ENCODE assay signal across 10 cellular contexts in the genomic region with DNA sequence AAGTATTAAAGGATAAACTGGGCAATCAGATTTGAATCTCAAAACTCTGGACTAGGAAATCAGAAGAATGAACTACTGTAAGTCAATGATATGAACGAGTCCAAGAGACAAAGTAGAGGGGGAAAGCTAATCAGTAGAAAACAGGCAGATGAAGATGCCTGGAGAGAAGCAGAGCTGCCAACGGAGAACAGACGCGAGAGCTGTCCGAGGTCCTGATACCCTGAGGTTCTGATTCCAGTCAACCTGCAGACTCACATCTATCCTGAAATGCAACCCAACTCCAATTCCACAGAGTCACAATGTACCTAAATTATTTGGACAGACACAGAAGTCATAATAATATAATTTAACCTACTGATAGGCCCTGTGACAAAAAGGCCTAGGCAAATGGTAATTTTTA. TPM values are rescaled to one million over a fixed set of nuclear protein-coding genes. Genes with fewer than 3 reads are reported as not detected.
A peak's percentile ranks its signal among the peaks of the same experiment; 100 is the strongest.
DNase-seq lines count a peak whose midpoint lies in the region; ATAC-seq and TF ChIP-seq lines count a peak whose summit lies in the region.
"Had no signal": no experiment of that assay in that cellular context is flagged by ENCODE, and none has a peak within 500 bp of the region (broad histone marks: within the 10 kb centered on the region; RNA-seq: fewer than 3 reads in every experiment).

No MANE protein-coding gene starts in this region.

- H3K9me3 Mint-ChIP-seq in progenitor cell of endocrine pancreas (ENCODE audit: low read depth), result no peaks in the 10 kb centered on the region

- no peaks in the 10 kb centered on the region for H3K4me1 Mint-ChIP-seq in progenitor cell of endocrine pancreas (ENCODE audit: low read depth)
- H3K4me1 Mint-ChIP-seq: B cell had no signal

- peaks cover 3% of the 10 kb centered on the region for H3K27me3 Mint-ChIP-seq in progenitor cell of endocrine pancreas

- ATAC-seq in GM21528 (IDR thresholded peaks at IDR 0.05; ENCODE audit: low FRiP score, unreplicated experiment), result no peak

- no peak for TF ChIP-seq CTCF in progenitor cell of endocrine pancreas (IDR thresholded peaks at IDR 0.05; ENCODE audit: unreplicated experiment)

- no peak overlapping the region for H3K4me3 Mint-ChIP-seq in progenitor cell of endocrine pancreas (ENCODE audit: low read depth)
- H3K4me3 Mint-ChIP-seq: B cell had no signal

- no peaks in the 10 kb centered on the region for H3K36me3 Mint-ChIP-seq in progenitor cell of endocrine pancreas (ENCODE audit: insufficient read depth)

- DNase-seq in activated CD4-positive, alpha-beta T cell treated with anti-CD3 and anti-CD28 coated beads for 48 hours, result peak; percentile 20
- DNase-seq in activated CD4-positive, alpha-beta T cell treated with anti-CD3 and anti-CD28 coated beads, Interleukin-2, amount 50 U/mL, for 4 hours, result no peak
- DNase-seq in NCI-H1048 (lab: John Stamatoyannopoulos, UW) (peak; percentile 21), dermis blood vessel endothelial cell (peak; percentile 74), progenitor cell of endocrine pancreas (ENCODE audit: low spot score, unreplicated experiment) (peak; percentile 48), NCI-H446 treated with DMSO at 0.1 percent for 48 hours (lab: John Stamatoyannopoulos, UW) (no peak)
- no peak for DNase-seq in effector CD8-positive, alpha-beta T cell (lab: John Stamatoyannopoulos, UW)
- DNase-seq: NCI-H526 treated with DMSO at 0.1 percent for 48 hours had no signal

- no peak overlapping the region for H3K27ac Mint-ChIP-seq in progenitor cell of endocrine pancreas
- H3K27ac Mint-ChIP-seq: B cell had no signal

RNA-seq across cellular contexts. Expression of a gene that starts 33.5 kb away (rescaled TPM):
- total RNA-seq in dermis blood vessel endothelial cell (under 0.01 and 0.23 TPM in 2 replicates), progenitor cell of endocrine pancreas (2.4 and 2.8 TPM in 2 replicates)

Comparison
In these comparisons a context has a peak if more than half of its experiments do, and no peak if none do; other contexts are left out.
1. DNase-seq: peak in activated CD4-positive, alpha-beta T cell treated with anti-CD3 and anti-CD28 coated beads for 48 hours (single experiment), NCI-H1048 (single experiment), dermis blood vessel endothelial cell (single experiment) and progenitor cell of endocrine pancreas (single experiment); none in activated CD4-positive, alpha-beta T cell treated with anti-CD3 and anti-CD28 coated beads, Interleukin-2, amount 50 U/mL, for 4 hours (0 of 2), effector CD8-positive, alpha-beta T cell (single experiment) and NCI-H446 treated with DMSO at 0.1 percent for 48 hours (single experiment).